Comparison of ENCODE assay signal across 11 cellular contexts in genomic region chr17:76687278-76688164, GRCh38. TPM values are rescaled to one million over a fixed set of nuclear protein-coding genes. Genes with fewer than 3 reads are reported as not detected.
DNase-seq lines count a peak whose midpoint lies in the region; ATAC-seq and TF ChIP-seq lines count a peak whose summit lies in the region.
"Had no signal": no experiment of that assay in that cellular context is flagged by ENCODE, and none has a peak within 500 bp of the region (broad histone marks: within the 10 kb centered on the region; RNA-seq: fewer than 3 reads in every experiment).

No MANE protein-coding gene starts in this region.

- H2AFZ ChIP-seq in PC-3 (ENCODE audit: low read length): no peak overlapping the region

- H3K4me3 ChIP-seq in PC-3 (ENCODE audit: low read length) (no peak overlapping the region; the same call in 1 of the 2 replicates), fibroblast of mammary gland (ENCODE audit: control insufficient read depth, low read depth, low read length) (no peak overlapping the region), mucosa of stomach (ENCODE audit: low read length) (no peak overlapping the region), suprapubic skin (peak overlapping the region; percentile 7)

- H3K27me3 ChIP-seq in PC-3 (ENCODE audit: low read length) (no peaks in the 10 kb centered on the region), mucosa of stomach (ENCODE audit: control insufficient read depth, insufficient read depth, low read length) (no peaks in the 10 kb centered on the region), suprapubic skin (no peaks in the 10 kb centered on the region)

- H3K9ac ChIP-seq in PC-3 (ENCODE audit: low read length) (no peak overlapping the region), mucosa of stomach (ENCODE audit: low read length) (peak overlapping the region; percentile 24)

- H3K79me2 ChIP-seq in PC-3 (ENCODE audit: low read length): no peaks in the 10 kb centered on the region

- CTCF ChIA-PET in PC-3 (lab: Charles Lee): no interaction called here

- TF ChIP-seq EP300 in suprapubic skin (IDR thresholded peaks at IDR 0.05): no peak

- no peaks in the 10 kb centered on the region for H3F3A ChIP-seq in PC-3 (ENCODE audit: low read length, unreplicated experiment)

- H3K4me1 ChIP-seq in PC-3 (ENCODE audit: insufficient read depth, low read length) (peaks cover 17% of the 10 kb centered on the region), mucosa of stomach (ENCODE audit: control insufficient read depth, insufficient read depth, low read length) (peaks cover 12% of the 10 kb centered on the region), suprapubic skin (peaks cover 52% of the 10 kb centered on the region)

- no peak for TF ChIP-seq POLR2A in suprapubic skin (IDR thresholded peaks at IDR 0.05)

- no peaks in the 10 kb centered on the region for H3K9me3 ChIP-seq in PC-3 (ENCODE audit: low read length)
- H3K9me3 ChIP-seq in mucosa of stomach (ENCODE audit: control insufficient read depth, low read length): no peaks in the 10 kb centered on the region
- H3K9me3 ChIP-seq in suprapubic skin: no peaks in the 10 kb centered on the region

- no peaks in the 10 kb centered on the region for H3K36me3 ChIP-seq in PC-3 (ENCODE audit: low read depth, low read length)
- H3K36me3 ChIP-seq in mucosa of stomach (ENCODE audit: control insufficient read depth, insufficient read depth, low read length): no peaks in the 10 kb centered on the region
- H3K36me3 ChIP-seq in suprapubic skin: peaks cover 10% of the 10 kb centered on the region

- ATAC-seq in PC-3 (no peak), GM21529 (IDR thresholded peaks at IDR 0.05; ENCODE audit: unreplicated experiment) (no peak)

- BruUV-seq in PC-3 (replicated peaks; lab: Mats Ljungman, UMichigan): no TSS peak

- no peaks in the 10 kb centered on the region for H4K20me1 ChIP-seq in PC-3 (ENCODE audit: low read length)

- no peaks in the 10 kb centered on the region for H3K9me2 ChIP-seq in PC-3 (replicated peaks; ENCODE audit: low read length)

- H3K27ac ChIP-seq in PC-3 (ENCODE audit: low read length) (peak overlapping the region; percentile 80; the same call in 1 of the 2 replicates), suprapubic skin (peak overlapping the region; percentile 92)
- H3K27ac ChIP-seq: VCaP had no signal

- DNase-seq in PC-3: no peak
- peak; percentile 47 for DNase-seq in fibroblast of mammary gland (ENCODE audit: low read depth)
- no peak for DNase-seq in suprapubic skin (ENCODE audit: low spot score in 2 of 2)
- no peak for DNase-seq in SKM-1 treated with dmso at 0.1 percent for 144 hours (lab: John Stamatoyannopoulos, UW; ENCODE audit: unreplicated experiment)
- no peak for DNase-seq in stimulated activated CD4-positive, alpha-beta T cell treated with anti-CD3 and anti-CD28 coated beads, Interleukin-15, amount 100 ng/mL, for 24 hours
- no peak for DNase-seq in GM10266 (ENCODE audit: extremely low spot score)
- DNase-seq: Calu3; effector memory CD4-positive, alpha-beta T cell had no signal

- peak overlapping the region; percentile 58 for H3K4me2 ChIP-seq in PC-3 (ENCODE audit: low read length)

- TF ChIP-seq CTCF in PC-3 (conservative IDR thresholded peaks at IDR 0.05; ENCODE audit: low read depth, low read length) (no peak), fibroblast of mammary gland (conservative IDR thresholded peaks at IDR 0.05; ENCODE audit: control insufficient read depth, insufficient read depth, low read depth, low read length) (no peak), suprapubic skin (IDR thresholded peaks at IDR 0.05) (no peak), GM10266 (IDR thresholded peaks at IDR 0.05; ENCODE audit: control insufficient read depth, insufficient read depth, low read depth, missing control alignments) (no peak)

- WGBS in suprapubic skin: 76% methylated on average over 26 of the region's 26 CpGs

- intact Hi-C loops in PC-3 (cut with micrococcal nuclease): loop anchor here (1.0 kb wide), 1 partner anchor 28 kb away; no protein-coding TSS in a partner anchor

- POLR2A ChIA-PET in PC-3 (lab: Charles Lee; ENCODE audit: unreplicated experiment): no interaction called here

RNA-seq across cellular contexts. Expression of gene MXRA7, which starts 23.2 kb away (rescaled TPM):
- total RNA-seq in PC-3 (2014; rRNA removed) (98.3 and 148 TPM in 2 replicates), suprapubic skin (10 to 100 TPM; 44.5 to 67.8 (median 56.9) TPM)

RNA-seq across cellular contexts. Expression of gene JMJD6, which starts 38.9 kb away (rescaled TPM):
- 39.0 and 49.8 TPM in 2 replicates for total RNA-seq in PC-3 (2014; rRNA removed)
- 10 to 100 TPM; 13.8 to 22.1 (median 17.7) TPM for total RNA-seq in suprapubic skin

RNA-seq across cellular contexts. Expression of gene METTL23, which starts 39.1 kb away (rescaled TPM):
- total RNA-seq in PC-3 (2014; rRNA removed): 48.1 and 58.7 TPM in 2 replicates
- 10 to 100 TPM; 20.6 to 29.9 (median 23.0) TPM for total RNA-seq in suprapubic skin

RNA-seq across cellular contexts. Expression of gene ST6GALNAC1, which starts 44.0 kb away (rescaled TPM):
- total RNA-seq in PC-3 (2014; rRNA removed) (2.6 and 4.1 TPM in 2 replicates), suprapubic skin (1 to 10 TPM in 3 of 4 donors, under 1 TPM in 1; 0.38 to 3.7 (median 1.3) TPM)

RNA-seq across cellular contexts. Expression of gene SRSF2, which starts 49.6 kb away (rescaled TPM):
- total RNA-seq in PC-3 (2014; rRNA removed): 562 and 859 TPM in 2 replicates
- total RNA-seq in suprapubic skin: 100 to 1,000 TPM; 170 to 253 (median 186) TPM
